ENCODE assay signal across 9 cellular contexts in genomic region chr10:35409094-35409582, GRCh38.
DNase-seq lines count a peak whose midpoint lies in the region; ATAC-seq and TF ChIP-seq lines count a peak whose summit lies in the region.
"Had no signal": no experiment of that assay in that cellular context is flagged by ENCODE, and none has a peak within 500 bp of the region (broad histone marks: within the 10 kb centered on the region; RNA-seq: fewer than 3 reads in every experiment).

No MANE protein-coding gene starts in this region.

- TF ChIP-seq POLR2A in gastrocnemius medialis (IDR thresholded peaks at IDR 0.05): peak in 1 of 2 donors; percentile 15

- DNase-seq in RPMI7951 (ENCODE audit: low read depth) (peak; percentile 97), foreskin melanocyte (peak; percentile 75), gastrocnemius medialis (peak; percentile 80 to 90), GOT3 (lab: John Stamatoyannopoulos, UW) (no peak)

- H3K27me3 ChIP-seq in BLaER1 treated with 17β-estradiol and CSF1 and Interleukin-3, amounts not matched to agents 10 nM and 100 nM: no peaks in the 10 kb centered on the region
- no peaks in the 10 kb centered on the region for H3K27me3 ChIP-seq in gastrocnemius medialis

- TF ChIP-seq CTCF in gastrocnemius medialis (IDR thresholded peaks at IDR 0.05 in 4 of 5, conservative IDR thresholded peaks at IDR 0.05 in 1 of 5): no peak

- H4K20me1 ChIP-seq in BLaER1 treated with 17β-estradiol and CSF1 and Interleukin-3, amounts not matched to agents 10 nM and 100 nM: peaks cover 55 to 87% (median 64%) of the 10 kb centered on the region in 11 experiments; a peak in 21 of 22 replicates

- in situ Hi-C loops in gastrocnemius medialis (cut with MboI; ENCODE audit: low sequenced_read_pairs in 4 of 4): no loop called here

- peaks cover 0 to 8% (median 4%) of the 10 kb centered on the region in 11 experiments; a peak in 5 of 22 replicates for H3K36me3 ChIP-seq in BLaER1 treated with 17β-estradiol and CSF1 and Interleukin-3, amounts not matched to agents 10 nM and 100 nM
- H3K36me3 ChIP-seq in gastrocnemius medialis: no peaks in the 10 kb centered on the region

- peaks cover 14 to 73% (median 39%) of the 10 kb centered on the region in 10 experiments for H3K4me1 ChIP-seq in BLaER1 treated with 17β-estradiol and CSF1 and Interleukin-3, amounts not matched to agents 10 nM and 100 nM
- peaks cover 60 to 62% of the 10 kb centered on the region in 2 donors for H3K4me1 ChIP-seq in gastrocnemius medialis

- H3K4me2 ChIP-seq in BLaER1 treated with 17β-estradiol and CSF1 and Interleukin-3, amounts not matched to agents 10 nM and 100 nM: peak overlapping the region; percentile 8 to 71 (median 39); a peak in 19 of 22 replicates

- intact Hi-C loops in gastrocnemius medialis (cut with DNase I; ENCODE audit: low total_unique reads): loop anchor here (5.0 kb wide), 1 partner anchor 77 kb away; no protein-coding TSS in a partner anchor

- H3K9me3 ChIP-seq in BLaER1 treated with 17β-estradiol and CSF1 and Interleukin-3, amounts not matched to agents 10 nM and 100 nM (replicated peaks in 1 of 11): peaks cover 0 to 30% (median 26%) of the 10 kb centered on the region in 11 experiments; a peak in 20 of 22 replicates
- H3K9me3 ChIP-seq in gastrocnemius medialis: no peaks in the 10 kb centered on the region

- no peak overlapping the region; a peak in 1 of 22 replicates for H3K9ac ChIP-seq in BLaER1 treated with 17β-estradiol and CSF1 and Interleukin-3, amounts not matched to agents 10 nM and 100 nM

- no peak overlapping the region for H3K4me3 ChIP-seq in BLaER1 treated with 17β-estradiol and CSF1 and Interleukin-3, amounts not matched to agents 10 nM and 100 nM
- H3K4me3 ChIP-seq in gastrocnemius medialis: no peak overlapping the region

- H3K27ac ChIP-seq in BLaER1 treated with 17β-estradiol and CSF1 and Interleukin-3, amounts not matched to agents 10 nM and 100 nM: peak overlapping the region in 7 of 11 experiments; percentile 22 to 44 (median 30); a peak in 8 of 22 replicates
- H3K27ac ChIP-seq in gastrocnemius medialis: peak overlapping the region; percentile 59 to 69 (median 67)
- H3K27ac ChIP-seq: HL-60 had no signal

- ATAC-seq in GM21447 (IDR thresholded peaks at IDR 0.05; ENCODE audit: unreplicated experiment) (peak; percentile 90), gastrocnemius medialis (peak; percentile 99), HG03457 (IDR thresholded peaks at IDR 0.05; ENCODE audit: unreplicated experiment) (no peak), HG02970 (IDR thresholded peaks at IDR 0.05; ENCODE audit: low FRiP score, unreplicated experiment) (no peak)

Comparison
In these comparisons a context has a peak if more than half of its experiments do, and no peak if none do; other contexts are left out.
1. ATAC-seq: peak in GM21447 (single experiment) and gastrocnemius medialis (2 of 2); none in HG03457 (single experiment) and HG02970 (single experiment).